5 cellular contexts compared by ENCODE assay signal in the genomic region with DNA sequence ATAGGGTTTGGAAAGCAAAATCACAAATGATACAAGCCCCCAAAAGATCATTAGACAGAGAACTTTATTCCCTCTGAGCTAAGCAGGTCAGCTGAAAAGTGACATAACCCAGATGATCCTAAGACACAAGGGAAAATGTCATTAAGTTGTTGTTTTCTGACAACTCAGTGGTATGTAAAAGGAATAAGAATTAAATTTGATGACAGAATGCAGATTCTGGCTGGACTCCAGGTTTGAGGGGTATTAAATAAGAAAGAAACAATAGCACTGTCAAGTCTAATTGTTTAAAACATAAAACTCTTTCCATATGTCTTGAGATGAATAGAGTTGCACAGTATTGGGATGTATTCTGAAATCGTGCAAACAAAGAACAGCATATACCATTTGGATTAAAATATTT.
"Had no signal": no experiment of that assay in that cellular context is flagged by ENCODE, and none has a peak within 500 bp of the region (broad histone marks: within the 10 kb centered on the region; RNA-seq: fewer than 3 reads in every experiment).

No MANE protein-coding gene starts in this region.

- DNase-seq: GOT3, HCEC 1CT, IMR-90, KG1 had no signal

- ATAC-seq: K562 had no signal

- H3K4me3 ChIP-seq: K562 had no signal
